Comparison of ENCODE assay signal across 10 cellular contexts in genomic region chr20:50339196-50339901, GRCh38.
DNase-seq lines count a peak whose midpoint lies in the region; ATAC-seq and TF ChIP-seq lines count a peak whose summit lies in the region.
"Had no signal": no experiment of that assay in that cellular context is flagged by ENCODE, and none has a peak within 500 bp of the region (broad histone marks: within the 10 kb centered on the region; RNA-seq: fewer than 3 reads in every experiment).

No MANE protein-coding gene starts in this region.

- ATAC-seq in heart right ventricle = peak in 1 of 8 donors; percentile 23

- POLR2A ChIA-PET in activated CD4-positive, alpha-beta memory T cell treated with anti-CD3 and anti-CD28 coated beads, Interleukin-2, amount 10 ng/mL, durations not matched to agents 7 days and 5 days (lab: Charles Lee) = interaction anchor here (0.6 to 2.8 kb wide), 11 partner anchors 8 to 192 kb away, joined by 3 to 21 read pairs (median 4); partner anchors contain the start of gene CEBPB

- intact Hi-C loops in heart right ventricle (cut with DNase I) = no loop called here

- H3K4me3 ChIP-seq in heart right ventricle = peak overlapping the region in 2 of 10 donors; percentile 1 to 18
- H3K4me3 ChIP-seq: HAP-1 had no signal

- H3K27ac ChIP-seq in heart right ventricle = peak overlapping the region in 7 of 10 donors; percentile 8 to 89 (median 25)
- H3K27ac ChIP-seq: 22Rv1 had no signal

- H3K4me3 Mint-ChIP-seq in T-helper 1 cell treated with Interleukin-12 subunit alpha and Interleukin-12 subunit beta and Interleukin-4 antibody, amounts not matched to agents 30 μg/mL and 1 μg/mL, for 36 hours = peak overlapping the region; percentile 52
- H3K4me3 Mint-ChIP-seq in activated CD4-positive, alpha-beta memory T cell treated with anti-CD3 and anti-CD28 coated beads, Interleukin-2, amount 10 ng/mL, durations not matched to agents 7 days and 5 days = peak overlapping the region; percentile 58
- H3K4me3 Mint-ChIP-seq in stimulated activated naive CD8-positive, alpha-beta T cell treated with anti-CD3 and anti-CD28 coated beads, Interleukin-15, Interleukin-2, amounts not matched to agents 100 ng/mL and 50 ng/mL, for 24 hours = peak overlapping the region; percentile 73

- WGBS in heart right ventricle, 2 donors = 71 to 75% methylated on average over 6 of the region's 6 CpGs

- TF ChIP-seq CTCF in heart right ventricle (IDR thresholded peaks at IDR 0.05) (no peak), GM10266 (IDR thresholded peaks at IDR 0.05; ENCODE audit: control insufficient read depth, insufficient read depth, low read depth, missing control alignments) (no peak)

- DNase-seq in T-helper 1 cell (no peak), heart right ventricle (no peak), GM19238 (ENCODE audit: insufficient read length, low spot score) (no peak), GM10266 (ENCODE audit: extremely low spot score) (no peak), DMS114 treated with DMSO at 0.1 percent for 48 hours (lab: John Stamatoyannopoulos, UW; ENCODE audit: unreplicated experiment) (no peak)
- DNase-seq in activated CD4-positive, alpha-beta memory T cell treated with anti-CD3 and anti-CD28 coated beads, Interleukin-2, amount 10 ng/mL, durations not matched to agents 7 days and 5 days = no peak

- H3K4me1 Mint-ChIP-seq in T-helper 1 cell treated with Interleukin-12 subunit alpha and Interleukin-12 subunit beta and Interleukin-4 antibody, amounts not matched to agents 30 μg/mL and 1 μg/mL, for 36 hours (ENCODE audit: low read depth) = peaks cover 62% of the 10 kb centered on the region
- peaks cover 75% of the 10 kb centered on the region for H3K4me1 Mint-ChIP-seq in activated CD4-positive, alpha-beta memory T cell treated with anti-CD3 and anti-CD28 coated beads, Interleukin-2, amount 10 ng/mL, durations not matched to agents 7 days and 5 days
- peaks cover 54% of the 10 kb centered on the region for H3K4me1 Mint-ChIP-seq in stimulated activated naive CD8-positive, alpha-beta T cell treated with anti-CD3 and anti-CD28 coated beads, Interleukin-15, Interleukin-2, amounts not matched to agents 100 ng/mL and 50 ng/mL, for 24 hours (ENCODE audit: low read depth)

- no peaks in the 10 kb centered on the region for H3K36me3 Mint-ChIP-seq in T-helper 1 cell treated with Interleukin-12 subunit alpha and Interleukin-12 subunit beta and Interleukin-4 antibody, amounts not matched to agents 30 μg/mL and 1 μg/mL, for 36 hours (ENCODE audit: low read depth)
- H3K36me3 Mint-ChIP-seq in activated CD4-positive, alpha-beta memory T cell treated with anti-CD3 and anti-CD28 coated beads, Interleukin-2, amount 10 ng/mL, durations not matched to agents 7 days and 5 days (ENCODE audit: low read depth) = no peaks in the 10 kb centered on the region
- H3K36me3 Mint-ChIP-seq in stimulated activated naive CD8-positive, alpha-beta T cell treated with anti-CD3 and anti-CD28 coated beads, Interleukin-15, Interleukin-2, amounts not matched to agents 100 ng/mL and 50 ng/mL, for 24 hours (ENCODE audit: low read depth) = no peaks in the 10 kb centered on the region

- H3K27me3 ChIP-seq in heart right ventricle = no peaks in the 10 kb centered on the region

- H3K36me3 ChIP-seq in heart right ventricle = no peaks in the 10 kb centered on the region
- H3K36me3 ChIP-seq: HAP-1 had no signal

- CTCF ChIA-PET in activated CD4-positive, alpha-beta memory T cell treated with anti-CD3 and anti-CD28 coated beads, Interleukin-2, amount 10 ng/mL, durations not matched to agents 7 days and 5 days (lab: Charles Lee) = interaction anchor here (0.7 to 3.0 kb wide), 7 partner anchors 43 to 307 kb away, joined by 3 to 11 read pairs (median 4); partner anchors contain the start of gene CEBPB

- peak overlapping the region; percentile 90 for H3K27ac Mint-ChIP-seq in T-helper 1 cell treated with Interleukin-12 subunit alpha and Interleukin-12 subunit beta and Interleukin-4 antibody, amounts not matched to agents 30 μg/mL and 1 μg/mL, for 36 hours
- peak overlapping the region; percentile 87 for H3K27ac Mint-ChIP-seq in activated CD4-positive, alpha-beta memory T cell treated with anti-CD3 and anti-CD28 coated beads, Interleukin-2, amount 10 ng/mL, durations not matched to agents 7 days and 5 days
- peak overlapping the region; percentile 97 for H3K27ac Mint-ChIP-seq in stimulated activated naive CD8-positive, alpha-beta T cell treated with anti-CD3 and anti-CD28 coated beads, Interleukin-15, Interleukin-2, amounts not matched to agents 100 ng/mL and 50 ng/mL, for 24 hours

- no peaks in the 10 kb centered on the region for H3K9me3 Mint-ChIP-seq in T-helper 1 cell treated with Interleukin-12 subunit alpha and Interleukin-12 subunit beta and Interleukin-4 antibody, amounts not matched to agents 30 μg/mL and 1 μg/mL, for 36 hours
- no peaks in the 10 kb centered on the region for H3K9me3 Mint-ChIP-seq in activated CD4-positive, alpha-beta memory T cell treated with anti-CD3 and anti-CD28 coated beads, Interleukin-2, amount 10 ng/mL, durations not matched to agents 7 days and 5 days
- no peaks in the 10 kb centered on the region for H3K9me3 Mint-ChIP-seq in stimulated activated naive CD8-positive, alpha-beta T cell treated with anti-CD3 and anti-CD28 coated beads, Interleukin-15, Interleukin-2, amounts not matched to agents 100 ng/mL and 50 ng/mL, for 24 hours

- H3K9me3 ChIP-seq in heart right ventricle = no peaks in the 10 kb centered on the region
- H3K9me3 ChIP-seq: HAP-1 had no signal

- H3K4me1 ChIP-seq in heart right ventricle = peaks cover 0 to 64% (median 0%) of the 10 kb centered on the region in 9 donors
- H3K4me1 ChIP-seq: HAP-1 had no signal

- no peaks in the 10 kb centered on the region for H3K27me3 Mint-ChIP-seq in T-helper 1 cell treated with Interleukin-12 subunit alpha and Interleukin-12 subunit beta and Interleukin-4 antibody, amounts not matched to agents 30 μg/mL and 1 μg/mL, for 36 hours (ENCODE audit: low read depth)
- no peaks in the 10 kb centered on the region for H3K27me3 Mint-ChIP-seq in activated CD4-positive, alpha-beta memory T cell treated with anti-CD3 and anti-CD28 coated beads, Interleukin-2, amount 10 ng/mL, durations not matched to agents 7 days and 5 days
- H3K27me3 Mint-ChIP-seq in stimulated activated naive CD8-positive, alpha-beta T cell treated with anti-CD3 and anti-CD28 coated beads, Interleukin-15, Interleukin-2, amounts not matched to agents 100 ng/mL and 50 ng/mL, for 24 hours = peaks cover 10% of the 10 kb centered on the region
